ENCODE assay signal across 8 cellular contexts in the genomic region with DNA sequence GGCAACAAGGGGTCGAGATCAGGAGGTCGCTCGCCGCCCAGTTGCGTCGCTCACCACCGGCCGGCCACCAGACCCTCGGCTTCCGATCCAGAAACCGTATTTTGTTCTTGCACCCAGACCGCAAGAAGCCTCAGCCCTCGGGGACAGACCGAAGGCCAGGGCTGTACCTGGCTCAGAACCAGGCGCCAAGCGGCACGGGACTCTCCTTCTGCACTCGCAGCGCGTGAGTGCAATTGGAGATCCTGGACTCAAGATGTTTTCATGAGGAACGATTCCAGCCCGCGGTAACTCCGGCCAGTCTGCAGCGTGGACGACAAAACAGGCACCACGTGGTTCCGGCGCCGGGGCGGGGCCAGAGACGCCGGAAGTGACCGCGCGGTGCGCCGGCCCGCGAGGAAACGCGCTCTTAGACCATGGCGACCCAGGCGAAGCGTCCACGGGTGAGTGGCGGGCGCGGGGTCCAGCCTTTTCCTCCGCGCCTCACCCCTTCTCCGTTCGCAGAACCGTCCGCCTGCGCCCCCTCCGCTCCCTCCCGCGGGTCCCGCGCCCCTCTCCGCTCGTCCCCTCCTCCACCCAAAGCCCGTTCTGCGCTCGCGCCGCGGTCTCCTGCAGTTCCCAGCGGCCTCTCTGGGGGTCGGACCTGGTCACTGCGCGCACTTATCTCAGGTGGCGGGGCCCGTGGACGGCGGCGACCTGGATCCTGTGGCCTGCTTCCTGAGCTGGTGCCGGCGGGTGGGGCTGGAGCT. TPM values are rescaled to one million over a fixed set of nuclear protein-coding genes. Genes with fewer than 3 reads are reported as not detected.
A peak's percentile ranks its signal among the peaks of the same experiment; 100 is the strongest.
DNase-seq lines count a peak whose midpoint lies in the region; ATAC-seq, FAIRE-seq and TF ChIP-seq lines count a peak whose summit lies in the region.

A gene with protein sequence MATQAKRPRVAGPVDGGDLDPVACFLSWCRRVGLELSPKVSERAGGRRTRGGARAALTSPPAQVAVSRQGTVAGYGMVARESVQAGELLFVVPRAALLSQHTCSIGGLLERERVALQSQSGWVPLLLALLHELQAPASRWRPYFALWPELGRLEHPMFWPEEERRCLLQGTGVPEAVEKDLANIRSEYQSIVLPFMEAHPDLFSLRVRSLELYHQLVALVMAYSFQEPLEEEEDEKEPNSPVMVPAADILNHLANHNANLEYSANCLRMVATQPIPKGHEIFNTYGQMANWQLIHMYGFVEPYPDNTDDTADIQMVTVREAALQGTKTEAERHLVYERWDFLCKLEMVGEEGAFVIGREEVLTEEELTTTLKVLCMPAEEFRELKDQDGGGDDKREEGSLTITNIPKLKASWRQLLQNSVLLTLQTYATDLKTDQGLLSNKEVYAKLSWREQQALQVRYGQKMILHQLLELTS (plus strand): TSS at position 393 of the 746 bp plus-strand sequence. CDS start 21 bp downstream, at position 414.

- peak; percentile 19 for TF ChIP-seq CTCF in kidney (IDR thresholded peaks at IDR 0.05; ENCODE audit: borderline replicate concordance, extremely low read depth, insufficient read depth)

- intact Hi-C loops in kidney (cut with DNase I) = no loop called here

- H3K9me3 ChIP-seq in kidney (ENCODE audit: control insufficient read depth in 1 of 2, low read length in 2 of 2) = no peaks in the 10 kb centered on the region

- peak within 1 kb of the TSS; percentile 63 to 65 for H3K9ac ChIP-seq in kidney (ENCODE audit: low read length in 2 of 2)

- ATAC-seq in HG02970 (IDR thresholded peaks at IDR 0.05; ENCODE audit: low FRiP score, unreplicated experiment) = peak; percentile 73
- peak; percentile 70 to 76 for ATAC-seq in activated CD4-positive, CD25-positive, alpha-beta regulatory T cell treated with anti-CD3 and anti-CD28 coated beads, Interleukin-2, amount 50 U/mL, for 24 hours

- peak; percentile 64 for DNase-seq in NK-92 treated with Interleukin-12 subunit alpha and Interleukin-12 subunit beta, amount 100 ng/mL, for 24 hours (lab: John Stamatoyannopoulos, UW)
- DNase-seq in NK-92 (lab: John Stamatoyannopoulos, UW; ENCODE audit: unreplicated experiment) (no peak), NCI-H2196 (lab: John Stamatoyannopoulos, UW; ENCODE audit: unreplicated experiment) (peak; percentile 71), cerebellar cortex (ENCODE audit: low spot score) (peak; percentile 89), kidney (peak; percentile 95)
- DNase-seq in stimulated activated CD4-positive, alpha-beta T cell treated with anti-CD3 and anti-CD28 coated beads, Interleukin-12 subunit alpha, Interleukin-12 subunit beta, amount 100 ng/mL, for 48 hours (ENCODE audit: low read depth in 2 of 3, low spot score in 1 of 3) = peak; percentile 60 to 75 (median 73)

- peak within 1 kb of the TSS; percentile 74 to 90 for H3K4me3 ChIP-seq in kidney (ENCODE audit: low read length in 2 of 2)

- peak within 1 kb of the TSS; percentile 83 to 86 for H3K27ac ChIP-seq in kidney (ENCODE audit: low read depth in 2 of 2, low read length in 2 of 2)

- H3K36me3 ChIP-seq in kidney (ENCODE audit: control insufficient read depth in 1 of 2, insufficient read depth in 2 of 2, low read length in 2 of 2) = peaks cover 25 to 28% of the 10 kb centered on the region in 2 donors

- H3K4me1 ChIP-seq in kidney (ENCODE audit: control insufficient read depth in 1 of 2, insufficient read depth in 1 of 2, low read depth in 1 of 2, low read length in 2 of 2) = peaks cover 0 to 13% of the 10 kb centered on the region in 2 donors

- FAIRE-seq in kidney (lab: Jason Lieb, UNC) = no peak

RNA-seq across cellular contexts. Expression of the gene that starts here (rescaled TPM):
- total RNA-seq in kidney = 25.0 TPM
- polyA plus RNA-seq in kidney (ENCODE audit: insufficient read depth, low read depth, low replicate concordance) = 13.7 TPM
